1 cellular context compared by ENCODE assay signal in the genomic region with DNA sequence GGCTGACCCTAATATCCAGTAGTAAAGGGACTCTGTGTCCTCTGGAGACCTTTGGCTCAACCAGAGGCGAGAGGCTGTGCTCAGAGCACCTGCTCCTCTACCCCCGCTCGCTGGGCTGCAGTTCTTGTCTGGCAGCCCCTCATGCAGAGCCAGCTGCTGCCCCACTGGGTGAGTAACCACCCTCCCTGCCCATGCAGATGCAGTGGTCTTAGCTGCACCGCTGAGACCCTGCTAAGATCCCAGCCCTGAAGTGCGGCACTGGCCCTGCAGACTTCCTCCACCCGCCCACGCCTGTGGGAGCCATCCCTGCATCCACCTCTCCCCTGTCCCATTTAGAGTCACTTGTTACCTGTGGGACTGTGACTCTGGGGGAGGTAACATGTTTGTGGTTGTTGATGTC.
TF ChIP-seq lines count a peak whose summit lies in the region.

No MANE protein-coding gene starts in this region.

TF ChIP-seq in GM23338, 12 proteins besides CTCF, POLR2A, EP300 and RAD21 (continued from another document):
- TF ChIP-seq CREB1 (CRISPR knock-in tag; IDR thresholded peaks at IDR 0.05; ENCODE audit: low read depth): no peak
- no peak for TF ChIP-seq EZH2 (IDR thresholded peaks at IDR 0.05; ENCODE audit: low read depth, unreplicated experiment)
